24 cellular contexts compared by ENCODE assay signal in the genomic region with DNA sequence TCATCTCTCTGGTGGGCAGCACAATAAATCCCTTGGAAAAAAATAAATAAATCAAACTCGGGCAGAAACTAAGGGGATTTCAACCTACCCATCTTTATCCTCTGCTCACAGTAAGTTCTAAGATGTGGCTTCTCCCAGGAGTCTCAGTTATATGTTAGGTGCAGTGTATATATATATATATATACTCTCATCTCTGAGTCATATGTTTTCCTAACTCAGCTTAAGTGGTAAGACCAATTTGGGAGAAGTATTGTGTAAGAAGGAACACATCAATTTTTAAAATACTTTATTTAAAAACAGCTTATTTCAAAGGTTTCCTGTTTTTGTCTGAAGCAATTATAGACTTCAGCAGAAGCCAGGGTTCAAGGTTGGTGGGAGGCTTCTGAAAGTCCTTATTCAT. TPM values are rescaled to one million over a fixed set of nuclear protein-coding genes. Genes with fewer than 3 reads are reported as not detected.
DNase-seq lines count a peak whose midpoint lies in the region; ATAC-seq and TF ChIP-seq lines count a peak whose summit lies in the region.
"Had no signal": no experiment of that assay in that cellular context is flagged by ENCODE, and none has a peak within 500 bp of the region (broad histone marks: within the 10 kb centered on the region; RNA-seq: fewer than 3 reads in every experiment).

No MANE protein-coding gene starts in this region.

- no TSS peak for BruUV-seq in PC-3 (replicated peaks; lab: Mats Ljungman, UMichigan)

- H3K4me3 ChIP-seq in PC-3 (ENCODE audit: low read length), result no peak overlapping the region
- no peak overlapping the region for H3K4me3 ChIP-seq in osteoblast (ENCODE audit: insufficient read depth, low read length)
- H3K4me3 ChIP-seq in tibial artery, result no peak overlapping the region
- no peak overlapping the region for H3K4me3 ChIP-seq in gastroesophageal sphincter
- H3K4me3 ChIP-seq: cardiac muscle cell, psoas muscle, SJSA1, upper lobe of left lung had no signal

- peak overlapping the region; percentile 29; the same call in 1 of the 2 replicates for H3K4me2 ChIP-seq in PC-3 (ENCODE audit: low read length)
- H3K4me2 ChIP-seq in osteoblast (ENCODE audit: insufficient read depth, low read length), result peak overlapping the region; percentile 59

- H3K4me1 ChIP-seq in PC-3 (ENCODE audit: insufficient read depth, low read length), result peaks cover 33% of the 10 kb centered on the region
- H3K4me1 ChIP-seq in osteoblast (ENCODE audit: insufficient read depth, low read length), result peaks cover 19% of the 10 kb centered on the region
- H3K4me1 ChIP-seq in tibial artery, result peaks cover 0 to 13% (median 0%) of the 10 kb centered on the region in 4 donors
- H3K4me1 ChIP-seq in gastroesophageal sphincter, result no peaks in the 10 kb centered on the region
- H3K4me1 ChIP-seq: psoas muscle had no signal

- no peaks in the 10 kb centered on the region for H3K9me2 ChIP-seq in PC-3 (replicated peaks; ENCODE audit: low read length)

- no peak overlapping the region for H3K4me3 Mint-ChIP-seq in activated T-cell treated with anti-CD3 and anti-CD28 coated beads, Interleukin-2, amount 50 U/mL, for 4 hours
- H3K4me3 Mint-ChIP-seq: activated CD8-positive, alpha-beta T cell treated with anti-CD3 and anti-CD28 coated beads for 36 hours; CD8-positive, alpha-beta T cell; T-cell had no signal

- no peak for TF ChIP-seq EP300 in gastroesophageal sphincter (IDR thresholded peaks at IDR 0.05)

- H3K27me3 ChIP-seq in PC-3 (ENCODE audit: low read length), result no peaks in the 10 kb centered on the region
- no peaks in the 10 kb centered on the region for H3K27me3 ChIP-seq in osteoblast (ENCODE audit: insufficient read depth, low read length)
- no peaks in the 10 kb centered on the region for H3K27me3 ChIP-seq in tibial artery
- H3K27me3 ChIP-seq in gastroesophageal sphincter, result no peaks in the 10 kb centered on the region
- H3K27me3 ChIP-seq: cardiac muscle cell, SJSA1, upper lobe of left lung had no signal

- H3K36me3 Mint-ChIP-seq in activated T-cell treated with anti-CD3 and anti-CD28 coated beads, Interleukin-2, amount 50 U/mL, for 4 hours (ENCODE audit: insufficient read depth), result no peaks in the 10 kb centered on the region
- H3K36me3 Mint-ChIP-seq: CD8-positive, alpha-beta T cell; T-cell had no signal

- no peak for TF ChIP-seq POLR2A in gastroesophageal sphincter (IDR thresholded peaks at IDR 0.05)

- TF ChIP-seq CTCF in PC-3 (conservative IDR thresholded peaks at IDR 0.05; ENCODE audit: low read depth, low read length), result no peak
- no peak for TF ChIP-seq CTCF in osteoblast (IDR thresholded peaks at IDR 0.05; ENCODE audit: extremely low read depth, low read depth, low read length)
- TF ChIP-seq CTCF in tibial artery (IDR thresholded peaks at IDR 0.05), result no peak
- no peak for TF ChIP-seq CTCF in gastroesophageal sphincter (IDR thresholded peaks at IDR 0.05)

- H3K9me3 ChIP-seq in PC-3 (ENCODE audit: low read length) (peaks cover 6% of the 10 kb centered on the region; the same call in 1 of the 2 replicates), osteoblast (ENCODE audit: low read depth, low read length) (no peaks in the 10 kb centered on the region), tibial artery (no peaks in the 10 kb centered on the region), gastroesophageal sphincter (no peaks in the 10 kb centered on the region)
- H3K9me3 ChIP-seq: psoas muscle, upper lobe of left lung had no signal

- DNase-seq in HCEC 1CT, result peak; percentile 62
- peak; percentile 49 for DNase-seq in PC-3
- peak; percentile 22 for DNase-seq in dedifferentiated amniotic fluid mesenchymal stem cell (ENCODE audit: extremely low spot score)
- peak; percentile 79 for DNase-seq in osteoblast (ENCODE audit: insufficient read length, low spot score, missing footprints)
- DNase-seq in activated T-cell treated with anti-CD3 and anti-CD28 coated beads, Interleukin-2, amount 50 U/mL, for 4 hours, result no peak
- no peak for DNase-seq in tibial artery
- DNase-seq: activated CD8-positive, alpha-beta T cell treated with anti-CD3 and anti-CD28 coated beads for 36 hours; AML-193; CD8-positive, alpha-beta T cell; cortex of kidney; DMS 273 treated with DMSO at 0.1 percent for 48 hours; NCI-H2081 treated with DMSO at 0.1 percent for 48 hours; psoas muscle; small intestine; T-cell; upper lobe of left lung had no signal

- H3K27ac ChIP-seq in PC-3 (ENCODE audit: low read length), result no peak overlapping the region
- peak overlapping the region; percentile 47 for H3K27ac ChIP-seq in osteoblast (ENCODE audit: low read depth, low read length)
- peak overlapping the region in 1 of 2 donors; percentile 8 for H3K27ac ChIP-seq in tibial artery
- H3K27ac ChIP-seq in gastroesophageal sphincter, result no peak overlapping the region
- H3K27ac ChIP-seq: cardiac muscle cell, psoas muscle, SJSA1, upper lobe of left lung had no signal

- H3K27me3 Mint-ChIP-seq in activated T-cell treated with anti-CD3 and anti-CD28 coated beads, Interleukin-2, amount 50 U/mL, for 4 hours (ENCODE audit: low read depth), result peaks cover 5% of the 10 kb centered on the region

- CTCF ChIA-PET in PC-3 (lab: Charles Lee), result interaction anchor here (0.6 kb wide), 1 partner anchor 16 kb away, joined by 3 read pairs; no protein-coding TSS in a partner anchor

- peak; percentile 37; the same call in 1 of the 2 replicates for ATAC-seq in PC-3
- no peak for ATAC-seq in activated T-cell treated with anti-CD3 and anti-CD28 coated beads, Interleukin-2, amount 50 U/mL, for 4 hours
- no peak for ATAC-seq in gastroesophageal sphincter
- no peak for ATAC-seq in GM18867 (IDR thresholded peaks at IDR 0.05; ENCODE audit: unreplicated experiment)
- ATAC-seq: activated CD4-positive, CD25-positive, alpha-beta regulatory T cell treated with anti-CD3 and anti-CD28 coated beads, Interleukin-2, amount 50 U/mL, for 24 hours; activated CD8-positive, alpha-beta T cell treated with anti-CD3 and anti-CD28 coated beads for 36 hours; CD8-positive, alpha-beta T cell; left lobe of liver; Panc1; psoas muscle; T-cell had no signal

- no peaks in the 10 kb centered on the region for H3F3A ChIP-seq in PC-3 (ENCODE audit: low read length, unreplicated experiment)

- H3K4me1 Mint-ChIP-seq in activated T-cell treated with anti-CD3 and anti-CD28 coated beads, Interleukin-2, amount 50 U/mL, for 4 hours (ENCODE audit: low read depth), result no peaks in the 10 kb centered on the region
- H3K4me1 Mint-ChIP-seq: T-cell had no signal

- H3K36me3 ChIP-seq in PC-3 (ENCODE audit: low read depth, low read length), result 0 out of 2 replicates have a peak, but pooled peaks cover 7% of the 10 kb centered on the region
- peaks cover 13% of the 10 kb centered on the region for H3K36me3 ChIP-seq in osteoblast (ENCODE audit: insufficient read depth, low read length)
- H3K36me3 ChIP-seq in tibial artery, result peaks cover 12 to 21% (median 16%) of the 10 kb centered on the region in 3 donors
- H3K36me3 ChIP-seq in gastroesophageal sphincter, result peaks cover 0 to 24% of the 10 kb centered on the region in 2 donors
- H3K36me3 ChIP-seq: cardiac muscle cell had no signal

- H2AFZ ChIP-seq in PC-3 (ENCODE audit: low read length) (no peak overlapping the region), osteoblast (ENCODE audit: low read length) (no peak overlapping the region)

- H3K79me2 ChIP-seq in PC-3 (ENCODE audit: low read length), result no peaks in the 10 kb centered on the region
- H3K79me2 ChIP-seq in osteoblast (ENCODE audit: insufficient read depth, low read length), result peaks cover 28% of the 10 kb centered on the region

- WGBS in gastroesophageal sphincter (ENCODE audit: low coverage in 1 of 2), 2 donors, result 75 to 79% methylated on average over 1 of the region's 1 CpG

- peaks cover 9% of the 10 kb centered on the region for H3K9me3 Mint-ChIP-seq in activated T-cell treated with anti-CD3 and anti-CD28 coated beads, Interleukin-2, amount 50 U/mL, for 4 hours
- H3K9me3 Mint-ChIP-seq: CD8-positive, alpha-beta T cell had no signal

- POLR2A ChIA-PET in PC-3 (lab: Charles Lee; ENCODE audit: unreplicated experiment), result interaction anchor here (0.6 to 0.7 kb wide), 2 partner anchors 20 to 370 kb away, joined by 4 to 6 read pairs; partner anchors contain the start of gene OSMR

- H4K20me1 ChIP-seq in PC-3 (ENCODE audit: low read length) (0 out of 2 replicates have a peak, but pooled peaks cover 4% of the 10 kb centered on the region), osteoblast (ENCODE audit: insufficient read depth, low read length) (peaks cover 3% of the 10 kb centered on the region)

- intact Hi-C loops in PC-3 (cut with micrococcal nuclease) (no loop called here), tibial artery (cut with DNase I; ENCODE audit: low total_unique reads) (no loop called here)

- H3K9ac ChIP-seq in PC-3 (ENCODE audit: low read length), result no peak overlapping the region

RNA-seq across cellular contexts. Expression of gene OSMR, which starts 20.3 kb away (rescaled TPM):
- 13.7 and 20.3 TPM in 2 replicates for total RNA-seq in PC-3 (2014; rRNA removed)
- 174 and 189 TPM in 2 replicates for total RNA-seq in osteoblast
- total RNA-seq in activated T-cell treated with anti-CD3 and anti-CD28 coated beads, Interleukin-2, amount 50 U/mL, for 4 hours, result under 1 TPM; 0.08 to 0.16 (median 0.15) TPM
- 10 to 100 TPM; 32.5 to 52.6 (median 42.6) TPM for total RNA-seq in gastroesophageal sphincter
- total RNA-seq: activated CD8-positive, alpha-beta T cell treated with anti-CD3 and anti-CD28 coated beads for 36 hours; cardiac muscle cell; CD8-positive, alpha-beta T cell; G401 had no signal

Comparison
In these comparisons a context has a peak if more than half of its experiments do, and no peak if none do; other contexts are left out.
1. DNase-seq: peak in HCEC 1CT (single experiment), PC-3 (single experiment), dedifferentiated amniotic fluid mesenchymal stem cell (single experiment) and osteoblast (single experiment); none in activated T-cell treated with anti-CD3 and anti-CD28 coated beads, Interleukin-2, amount 50 U/mL, for 4 hours (single experiment) and tibial artery (0 of 2).
2. RNA of gene OSMR, which starts 20.3 kb away (total RNA-seq): 174 to 189 TPM in osteoblast, 32.5 to 52.6 TPM in gastroesophageal sphincter and 13.7 to 20.3 TPM in PC-3; 0.08 to 0.16 TPM in activated T-cell treated with anti-CD3 and anti-CD28 coated beads, Interleukin-2, amount 50 U/mL, for 4 hours; every median in the first group is over 10 times any median in the second.